ENCODE assay signal across 9 cellular contexts in the genomic region with DNA sequence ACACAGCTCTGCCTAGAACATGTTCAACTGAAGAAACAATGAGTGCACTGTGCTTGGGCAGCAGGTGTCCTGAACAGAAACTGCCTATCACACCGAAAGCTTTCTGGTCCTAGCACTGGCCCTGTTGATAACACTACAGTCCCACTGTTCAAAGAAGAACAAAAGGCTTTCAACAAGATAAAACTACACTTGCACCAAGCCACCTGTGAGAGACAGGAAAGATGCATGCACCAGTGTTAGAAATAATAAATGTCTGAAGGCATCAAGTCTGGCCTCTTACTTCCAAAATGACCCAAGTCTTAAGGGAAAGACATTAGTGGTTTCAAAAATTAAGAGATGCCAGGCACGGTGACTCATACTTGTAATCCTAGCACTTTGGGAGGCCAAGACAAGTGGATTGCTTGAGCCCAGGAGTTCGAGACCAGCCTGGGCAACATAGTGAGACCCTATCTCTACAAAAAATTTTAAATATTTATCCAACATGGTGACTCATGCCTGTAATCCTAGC.
DNase-seq lines count a peak whose midpoint lies in the region; ATAC-seq, FAIRE-seq and TF ChIP-seq lines count a peak whose summit lies in the region.
"Had no signal": no experiment of that assay in that cellular context is flagged by ENCODE, and none has a peak within 500 bp of the region (broad histone marks: within the 10 kb centered on the region; RNA-seq: fewer than 3 reads in every experiment).

No MANE protein-coding gene starts in this region.

- TF ChIP-seq POLR2A in suprapubic skin (IDR thresholded peaks at IDR 0.05), result no peak
- TF ChIP-seq POLR2A in H54 (IDR thresholded peaks at IDR 0.05; ENCODE audit: low read depth, low read length), result no peak

- FAIRE-seq in H54 (lab: Jason Lieb, UNC), result no peak

- H3K27me3 ChIP-seq in suprapubic skin, result no peaks in the 10 kb centered on the region

- WGBS in suprapubic skin, result 64% methylated on average over 3 of the region's 3 CpGs

- peaks cover 59% of the 10 kb centered on the region for H3K4me1 ChIP-seq in suprapubic skin

- DNase-seq in SW480 (ENCODE audit: low spot score) (peak; percentile 79), inferior parietal cortex (ENCODE audit: extremely low spot score) (peak; percentile 59), suprapubic skin (ENCODE audit: low spot score in 2 of 2) (no peak), H54 (ENCODE audit: insufficient read length, low spot score) (no peak), NAMALWA (ENCODE audit: low spot score) (no peak)
- DNase-seq in stimulated activated CD4-positive, alpha-beta T cell treated with anti-CD3 and anti-CD28 coated beads, Interleukin-2, amount 100 ng/mL, for 48 hours, result no peak
- DNase-seq: activated naive CD4-positive, alpha-beta T cell treated with Interleukin-2 at 50 U/mL for 16 hours had no signal

- no peaks in the 10 kb centered on the region for H3K9me3 ChIP-seq in suprapubic skin

- no peak for TF ChIP-seq CTCF in suprapubic skin (IDR thresholded peaks at IDR 0.05)

- no peaks in the 10 kb centered on the region for H3K36me3 ChIP-seq in suprapubic skin

- ATAC-seq in HG02852 (IDR thresholded peaks at IDR 0.05; ENCODE audit: unreplicated experiment), result peak; percentile 51
- ATAC-seq in GM21381 (IDR thresholded peaks at IDR 0.05; ENCODE audit: unreplicated experiment), result no peak

- no peak for TF ChIP-seq EP300 in suprapubic skin (IDR thresholded peaks at IDR 0.05)

- H3K27ac ChIP-seq in suprapubic skin, result peak overlapping the region; percentile 78

- no peak overlapping the region for H3K4me3 ChIP-seq in suprapubic skin

Comparison
In these comparisons a context has a peak if more than half of its experiments do, and no peak if none do; other contexts are left out.
1. DNase-seq: peak in SW480 (single experiment) and inferior parietal cortex (single experiment); none in suprapubic skin (0 of 2), stimulated activated CD4-positive, alpha-beta T cell treated with anti-CD3 and anti-CD28 coated beads, Interleukin-2, amount 100 ng/mL, for 48 hours (0 of 2), H54 (single experiment) and NAMALWA (single experiment).